In the genomic region with DNA sequence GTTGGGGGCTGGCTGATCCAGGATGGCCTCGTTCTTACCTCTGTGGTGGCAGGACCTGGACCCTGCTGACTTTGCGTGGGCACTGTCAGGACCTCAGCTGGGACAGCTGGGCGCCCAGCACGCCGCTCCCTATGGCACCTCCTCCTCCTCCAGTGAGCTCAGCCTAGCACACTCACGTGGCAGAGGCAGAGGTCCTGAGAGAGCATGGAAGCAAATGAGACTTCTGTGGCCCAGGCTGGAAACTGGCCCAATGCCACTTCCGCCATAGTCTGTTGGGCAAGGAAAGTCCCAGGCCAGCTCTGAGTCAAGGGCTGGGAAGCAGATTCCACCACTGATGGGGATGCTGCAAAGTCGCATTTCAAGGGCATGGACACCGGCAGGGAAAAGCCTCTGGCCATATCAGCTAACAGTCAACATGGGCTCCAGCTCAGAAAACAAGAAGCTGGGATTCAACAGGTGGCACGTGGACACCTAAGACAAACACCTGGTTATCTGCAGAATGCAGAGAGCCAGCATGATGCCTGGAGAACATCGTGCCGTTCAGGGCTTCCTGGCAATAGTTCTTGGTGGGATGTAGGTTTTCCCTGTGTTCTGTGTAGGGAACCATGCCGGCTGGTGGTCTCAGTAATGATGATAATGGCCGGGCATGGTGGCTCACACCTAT, we compare ENCODE assay signal across 1 cellular context.
TF ChIP-seq lines count a peak whose summit lies in the region.

No MANE protein-coding gene starts in this region.

TF ChIP-seq in A549, 52 proteins besides CTCF, POLR2A, EP300 and RAD21:
- TF ChIP-seq CBX2 (IDR thresholded peaks at IDR 0.05; ENCODE audit: borderline replicate concordance, low read depth) (no peak), MAZ (IDR thresholded peaks at IDR 0.05; ENCODE audit: borderline replicate concordance, low read depth, low read length) (no peak), BHLHE40 (IDR thresholded peaks at IDR 0.05; ENCODE audit: low read depth, low read length) (no peak), CEBPB (IDR thresholded peaks at IDR 0.05) (no peak), TFCP2L1 (CRISPR knock-in tag; IDR thresholded peaks at IDR 0.05) (no peak), HDAC2 (IDR thresholded peaks at IDR 0.05) (no peak), HOXA7 (CRISPR knock-in tag; IDR thresholded peaks at IDR 0.05) (no peak), ZNF302 (CRISPR knock-in tag; IDR thresholded peaks at IDR 0.05) (no peak)
- TF ChIP-seq, protein P1, sequence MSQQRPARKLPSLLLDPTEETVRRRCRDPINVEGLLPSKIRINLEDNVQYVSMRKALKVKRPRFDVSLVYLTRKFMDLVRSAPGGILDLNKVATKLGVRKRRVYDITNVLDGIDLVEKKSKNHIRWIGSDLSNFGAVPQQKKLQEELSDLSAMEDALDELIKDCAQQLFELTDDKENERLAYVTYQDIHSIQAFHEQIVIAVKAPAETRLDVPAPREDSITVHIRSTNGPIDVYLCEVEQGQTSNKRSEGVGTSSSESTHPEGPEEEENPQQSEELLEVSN (IDR thresholded peaks at IDR 0.05; ENCODE audit: borderline replicate concordance, low read depth): no peak
